ENCODE assay signal across 9 cellular contexts in genomic region chr3:9898467-9899229, GRCh38. TPM values are rescaled to one million over a fixed set of nuclear protein-coding genes. Genes with fewer than 3 reads are reported as not detected.
DNase-seq lines count a peak whose midpoint lies in the region; ATAC-seq, FAIRE-seq and TF ChIP-seq lines count a peak whose summit lies in the region.
"Had no signal": no experiment of that assay in that cellular context is flagged by ENCODE, and none has a peak within 500 bp of the region (broad histone marks: within the 10 kb centered on the region; RNA-seq: fewer than 3 reads in every experiment).

No MANE protein-coding gene starts in this region.

- H3K9me3 ChIP-seq in HCT116 (ENCODE audit: control insufficient read depth in 1 of 2, insufficient read depth in 1 of 2, low read depth in 1 of 2, low read length in 2 of 2) (no peaks in the 10 kb centered on the region), K562 (replicated peaks; ENCODE audit: control insufficient read depth, insufficient read depth, low read depth, low read length) (no peaks in the 10 kb centered on the region)

- H4K20me1 ChIP-seq in HCT116 (ENCODE audit: insufficient read depth) (no peaks in the 10 kb centered on the region), K562 (replicated peaks; ENCODE audit: control insufficient read depth, insufficient read depth, low read length) (no peaks in the 10 kb centered on the region)

- H2AFZ ChIP-seq in HCT116 (ENCODE audit: low read depth, low read length, poor library complexity, severe bottlenecking) (no peak overlapping the region), K562 (ENCODE audit: low read depth, low read length) (peak overlapping the region; percentile 43; the same call in 1 of the 2 replicates)

- H3K4me3 Mint-ChIP-seq in naive B cell, result no peak overlapping the region
- H3K4me3 Mint-ChIP-seq: activated naive CD8-positive, alpha-beta T cell treated with anti-CD3 and anti-CD28 coated beads, Interleukin-2, amount 10 ng/mL, durations not matched to agents 7 days and 5 days had no signal

- CTCF ChIA-PET in HCT116 (lab: Charles Lee), result no interaction called here
- CTCF ChIA-PET in K562 (lab: Yijun Ruan, JAX; ENCODE audit: low intra/inter-chr PET ratio), result no interaction called here

- H3K36me3 ChIP-seq in HCT116 (ENCODE audit: control insufficient read depth in 1 of 2, insufficient read depth in 2 of 2, low read length in 2 of 2) (peaks cover 0 to 3% of the 10 kb centered on the region in 2 experiments; a peak in 2 of 4 replicates), K562 (ENCODE audit: control insufficient read depth, insufficient read depth, low read length) (peaks cover 12% of the 10 kb centered on the region)

- H3K27me3 Mint-ChIP-seq in naive B cell, result peaks cover 0 to 9% (median 0%) of the 10 kb centered on the region in 3 donors
- H3K27me3 Mint-ChIP-seq: activated naive CD8-positive, alpha-beta T cell treated with anti-CD3 and anti-CD28 coated beads, Interleukin-2, amount 10 ng/mL, durations not matched to agents 7 days and 5 days had no signal

- TF ChIP-seq EP300 in K562 (IDR thresholded peaks at IDR 0.05; ENCODE audit: low read length), result no peak

- TF ChIP-seq POLR2A in HCT116 (IDR thresholded peaks at IDR 0.05; ENCODE audit: borderline replicate concordance, extremely low read depth, insufficient read depth, insufficient read length), result no peak
- no peak for TF ChIP-seq POLR2A in K562 (conservative IDR thresholded peaks at IDR 0.05)

- in situ Hi-C loops in K562 (cut with MboI) (no loop called here), KBM-7 (cut with MboI; ENCODE audit: low pct_unique_long_range_greater_than_20kb, low sequenced_read_pairs) (no loop called here)

- DNase-seq in HCT116 (ENCODE audit: low read depth, low spot score), result no peak
- peak in 1 of 4 experiments; percentile 44 for DNase-seq in K562 (ENCODE audit: extremely low read depth in 1 of 4, low spot score in 3 of 4)
- DNase-seq in naive B cell, result no peak
- DNase-seq in KBM-7, result no peak
- DNase-seq in H4 (ENCODE audit: low spot score), result no peak
- DNase-seq in hippocampal formation (lab: John Stamatoyannopoulos, UW), result no peak
- DNase-seq: activated naive CD8-positive, alpha-beta T cell treated with anti-CD3 and anti-CD28 coated beads, Interleukin-2, amount 10 ng/mL, durations not matched to agents 7 days and 5 days had no signal

- H3K9me3 Mint-ChIP-seq in naive B cell, result no peaks in the 10 kb centered on the region
- H3K9me3 Mint-ChIP-seq: activated naive CD8-positive, alpha-beta T cell treated with anti-CD3 and anti-CD28 coated beads, Interleukin-2, amount 10 ng/mL, durations not matched to agents 7 days and 5 days had no signal

- H3K27ac Mint-ChIP-seq in naive B cell, result peak overlapping the region in 5 of 6 donors; percentile 28 to 98 (median 41)
- H3K27ac Mint-ChIP-seq: activated naive CD8-positive, alpha-beta T cell treated with anti-CD3 and anti-CD28 coated beads, Interleukin-2, amount 10 ng/mL, durations not matched to agents 7 days and 5 days had no signal

- TF ChIP-seq CTCF in HCT116 (IDR thresholded peaks at IDR 0.05 in 2 of 3, conservative IDR thresholded peaks at IDR 0.05 in 1 of 3; ENCODE audit: borderline replicate concordance in 1 of 3, insufficient read depth in 1 of 3, low read depth in 2 of 3, low read length in 2 of 3) (no peak), K562 (IDR thresholded peaks at IDR 0.05 in 2 of 3, conservative IDR thresholded peaks at IDR 0.05 in 1 of 3; ENCODE audit: insufficient read depth in 2 of 3, low read depth in 1 of 3, low read length in 3 of 3) (no peak)

- peaks cover 28 to 42% (median 31%) of the 10 kb centered on the region in 3 donors for H3K4me1 Mint-ChIP-seq in naive B cell

- H3K9me2 ChIP-seq in HCT116 (ENCODE audit: insufficient read depth), result no peaks in the 10 kb centered on the region

- intact Hi-C loops in HCT116 (cut with micrococcal nuclease) (no loop called here), K562 (cut with micrococcal nuclease) (no loop called here)

- H3K79me2 ChIP-seq in HCT116 (ENCODE audit: insufficient read depth, low read length), result peaks cover 4% of the 10 kb centered on the region; the same call in 1 of the 2 replicates
- H3K79me2 ChIP-seq in K562 (ENCODE audit: control insufficient read depth, insufficient read depth, low read length), result peaks cover 4% of the 10 kb centered on the region

- BruUV-seq in HCT116 (replicated peaks; lab: Mats Ljungman, UMichigan) (no TSS peak), K562 (replicated peaks; lab: Mats Ljungman, UMichigan) (no TSS peak)

- H3K4me1 ChIP-seq in HCT116 (ENCODE audit: control insufficient read depth in 1 of 2, insufficient read depth in 2 of 2, low read length in 2 of 2) (peaks cover 13 to 42% of the 10 kb centered on the region in 2 experiments; a peak in 3 of 4 replicates), K562 (replicated peaks in 1 of 2; ENCODE audit: control insufficient read depth in 2 of 2, insufficient read depth in 2 of 2, low read length in 2 of 2) (peaks cover 38 to 48% of the 10 kb centered on the region in 2 experiments)

- peaks cover 0 to 6% of the 10 kb centered on the region in 2 donors for H3K36me3 Mint-ChIP-seq in naive B cell

- no peak overlapping the region for H3K4me3 ChIP-seq in HCT116 (replicated peaks in 1 of 2; ENCODE audit: low read depth in 1 of 2, low read length in 2 of 2)
- H3K4me3 ChIP-seq in K562, result no peak overlapping the region

- H3K27ac ChIP-seq in HCT116 (ENCODE audit: low read depth, low read length) (no peak overlapping the region), K562 (ENCODE audit: extremely low read depth, low read depth, low read length) (peak overlapping the region; percentile 74; the same call in 1 of the 3 replicates)

- no peak overlapping the region for H3K9ac ChIP-seq in HCT116 (ENCODE audit: low read length)
- H3K9ac ChIP-seq in K562 (ENCODE audit: insufficient read depth in 1 of 2, low read depth in 2 of 2, low read length in 2 of 2), result peak overlapping the region in 1 of 2 experiments; percentile 38; a peak in 1 of 4 replicates

- 72% methylated on average over 8 of the region's 8 CpGs for WGBS in K562 (ENCODE audit: insufficient coverage, low coverage, missing lambda C conversion rate)

- H3K27me3 ChIP-seq in HCT116 (ENCODE audit: insufficient read depth, low read length) (no peaks in the 10 kb centered on the region), K562 (ENCODE audit: control insufficient read depth in 2 of 2, insufficient read depth in 2 of 2, low read length in 2 of 2) (no peaks in the 10 kb centered on the region)

- POLR2A ChIA-PET in HCT116 (lab: Charles Lee) (interaction anchor here (1.0 to 1.1 kb wide), 2 partner anchors 18 to 19 kb away, joined by 3 read pairs; partner anchors contain the start of genes CIDEC and IL17RC), K562 (lab: Yijun Ruan, JAX) (interaction anchor here (1.0 to 1.7 kb wide), 3 partner anchors 9 to 33 kb away, joined by 3 to 9 read pairs (median 4); no protein-coding TSS in a partner anchor)

- no peak for FAIRE-seq in K562 (lab: Jason Lieb, UNC)
- FAIRE-seq: D721Med, GM12891 had no signal

- ATAC-seq in HCT116, result no peak
- peak; percentile 3; the same call in 2 of the 3 replicates for ATAC-seq in K562
- no peak for ATAC-seq in naive B cell (ENCODE audit: low read depth in 2 of 2)

- H3K4me2 ChIP-seq in HCT116 (ENCODE audit: low read length) (peak overlapping the region; percentile 30; the same call in 1 of the 2 replicates), K562 (ENCODE audit: insufficient read depth, low read length) (no peak overlapping the region; the same call in 1 of the 2 replicates)

- no peak for TF ChIP-seq RAD21 in HCT116 (IDR thresholded peaks at IDR 0.05; ENCODE audit: low read depth)
- no peak for TF ChIP-seq RAD21 in K562 (CRISPR knock-in tag; conservative IDR thresholded peaks at IDR 0.05 in 1 of 2, IDR thresholded peaks at IDR 0.05 in 1 of 2)

- RAD21 ChIA-PET in HCT116 (lab: Charles Lee; ENCODE audit: low non-redundant PET in 1 of 2, low total read pairs in 2 of 2, uncharacterized antibody in 2 of 2, unreplicated experiment in 2 of 2), result no interaction called here

- no peaks in the 10 kb centered on the region for H3K9me1 ChIP-seq in K562 (ENCODE audit: control insufficient read depth, insufficient read depth, low read length)

RNA-seq across cellular contexts. Expression of gene IL17RE, which starts 4.0 kb away (rescaled TPM):
- total RNA-seq in HCT116 (2021; ENCODE audit: unreplicated experiment) (14.3 TPM), K562 (2014; rRNA removed) (0.20 TPM in 1 of 2 replicates, not detected in the other), K562 (2014; rRNA removed; fragmentation: Illumina TruSeq; extraction: Trizol) (0.48 and 0.51 TPM in 2 replicates), K562 (2015; rRNA removed; fragmentation: Illumina TruSeq; extraction: Trizol) (0.26 TPM in 1 of 2 replicates, not detected in the other), K562 (2021) (0.47 and 0.72 TPM in 2 replicates)
- polyA plus RNA-seq in HCT116 (2012), result 12.8 and 12.9 TPM in 2 replicates
- 4.4 and 7.9 TPM in 2 replicates for total RNA-seq in K562 (2011; cell fraction: chromatin; rRNA removed; ENCODE audit: low replicate concordance)
- 2.8 and 5.7 TPM in 2 replicates for total RNA-seq in K562 (2011; cell fraction: nucleolus; rRNA removed)
- 4.6 and 5.8 TPM in 2 replicates for total RNA-seq in K562 (2011; cell fraction: nucleoplasm; rRNA removed)
- polyA plus RNA-seq in K562 (2011; rRNA removed) (1.1 and 1.9 TPM in 2 replicates), K562 (2014; fragmentation: Illumina TruSeq; extraction: Trizol) (0.39 and 0.73 TPM in 2 replicates), K562 (2014; fragmentation: Nextera tagmentation; extraction: Ambion mirVana) (not detected), K562 (2014; rRNA removed) (0.23 and 0.32 TPM in 2 replicates), naive B cell (ENCODE audit: low read depth in 6 of 6) (not detected)
- 0.29 and 1.2 TPM in 2 replicates for polyA plus RNA-seq in K562 (2011; cell fraction: cytosol; rRNA removed)
- polyA plus RNA-seq in K562 (2011; cell fraction: nucleus; rRNA removed), result 3.7 and 5.1 TPM in 2 replicates
- polyA plus RNA-seq in K562 (2012), result 0.46 and 0.91 TPM in 2 replicates
- 0.67 and 1.0 TPM in 2 replicates for polyA minus RNA-seq in K562 (2011; rRNA and poly(A)+ RNA removed)
- polyA minus RNA-seq in K562 (2011; cell fraction: cytosol; rRNA and poly(A)+ RNA removed), result not detected in 2 replicates
- 0.67 and 1.7 TPM in 2 replicates for polyA minus RNA-seq in K562 (2011; cell fraction: nucleus; rRNA and poly(A)+ RNA removed)
- total RNA-seq in H4 (2014; rRNA removed; shearing (Covaris generic)), result not detected in 2 replicates

RNA-seq across cellular contexts. Expression of gene JAGN1, which starts 8.2 kb away (rescaled TPM):
- total RNA-seq in HCT116 (2021; ENCODE audit: unreplicated experiment) (33.4 TPM), K562 (2014; rRNA removed) (38.9 and 41.1 TPM in 2 replicates), K562 (2014; rRNA removed; fragmentation: Illumina TruSeq; extraction: Trizol) (40.3 and 42.4 TPM in 2 replicates), K562 (2015; rRNA removed; fragmentation: Illumina TruSeq; extraction: Trizol) (31.1 and 33.9 TPM in 2 replicates), K562 (2021) (57.2 and 58.8 TPM in 2 replicates)
- polyA plus RNA-seq in HCT116 (2012), result 35.8 and 40.4 TPM in 2 replicates
- total RNA-seq in K562 (2011; cell fraction: chromatin; rRNA removed; ENCODE audit: low replicate concordance), result 61.7 and 101 TPM in 2 replicates
- 84.5 and 103 TPM in 2 replicates for total RNA-seq in K562 (2011; cell fraction: nucleolus; rRNA removed)
- total RNA-seq in K562 (2011; cell fraction: nucleoplasm; rRNA removed), result 97.8 and 112 TPM in 2 replicates
- polyA plus RNA-seq in K562 (2011; rRNA removed) (66.3 and 77.8 TPM in 2 replicates), K562 (2014; fragmentation: Illumina TruSeq; extraction: Trizol) (52.3 and 62.6 TPM in 2 replicates), K562 (2014; fragmentation: Nextera tagmentation; extraction: Ambion mirVana) (10 to 100 TPM; 31.6 to 33.3 TPM), K562 (2014; rRNA removed) (49.8 and 54.6 TPM in 2 replicates), naive B cell (ENCODE audit: low read depth in 6 of 6) (10 to 100 TPM; 53.2 to 70.4 (median 59.7) TPM)
- polyA plus RNA-seq in K562 (2011; cell fraction: cytosol; rRNA removed), result 70.4 and 88.4 TPM in 2 replicates
- 37.0 and 45.1 TPM in 2 replicates for polyA plus RNA-seq in K562 (2011; cell fraction: nucleus; rRNA removed)
- polyA plus RNA-seq in K562 (2012), result 56.0 and 64.7 TPM in 2 replicates
- polyA minus RNA-seq in K562 (2011; rRNA and poly(A)+ RNA removed), result 58.7 and 70.5 TPM in 2 replicates
- 27.5 and 42.9 TPM in 2 replicates for polyA minus RNA-seq in K562 (2011; cell fraction: cytosol; rRNA and poly(A)+ RNA removed)
- 16.8 and 25.8 TPM in 2 replicates for polyA minus RNA-seq in K562 (2011; cell fraction: nucleus; rRNA and poly(A)+ RNA removed)
- total RNA-seq in H4 (2014; rRNA removed; shearing (Covaris generic)), result 35.7 and 46.1 TPM in 2 replicates

RNA-seq across cellular contexts. Expression of gene IL17RC, which starts 18.2 kb away (rescaled TPM):
- total RNA-seq in HCT116 (2021; ENCODE audit: unreplicated experiment) (17.6 TPM), K562 (2014; rRNA removed) (11.4 and 14.0 TPM in 2 replicates), K562 (2014; rRNA removed; fragmentation: Illumina TruSeq; extraction: Trizol) (2.8 and 3.5 TPM in 2 replicates), K562 (2015; rRNA removed; fragmentation: Illumina TruSeq; extraction: Trizol) (5.4 and 6.9 TPM in 2 replicates), K562 (2021) (11.4 and 12.3 TPM in 2 replicates)
- polyA plus RNA-seq in HCT116 (2012), result 12.5 and 14.5 TPM in 2 replicates
- total RNA-seq in K562 (2011; cell fraction: chromatin; rRNA removed; ENCODE audit: low replicate concordance), result 37.1 and 87.7 TPM in 2 replicates
- total RNA-seq in K562 (2011; cell fraction: nucleolus; rRNA removed), result 57.7 and 63.0 TPM in 2 replicates
- total RNA-seq in K562 (2011; cell fraction: nucleoplasm; rRNA removed), result 31.0 and 37.3 TPM in 2 replicates
- polyA plus RNA-seq in K562 (2011; rRNA removed) (7.3 and 12.5 TPM in 2 replicates), K562 (2014; fragmentation: Illumina TruSeq; extraction: Trizol) (6.3 and 11.5 TPM in 2 replicates), K562 (2014; fragmentation: Nextera tagmentation; extraction: Ambion mirVana) (under 1 TPM in 1 of 2 experiments, not detected in 1; 0.15 TPM), K562 (2014; rRNA removed) (7.5 and 7.7 TPM in 2 replicates), naive B cell (ENCODE audit: low read depth in 6 of 6) (1 to 10 TPM; 3.9 to 9.1 (median 7.6) TPM)
- 9.8 and 14.3 TPM in 2 replicates for polyA plus RNA-seq in K562 (2011; cell fraction: cytosol; rRNA removed)
- 49.8 and 57.1 TPM in 2 replicates for polyA plus RNA-seq in K562 (2011; cell fraction: nucleus; rRNA removed)
- polyA plus RNA-seq in K562 (2012), result 7.2 and 18.0 TPM in 2 replicates
- polyA minus RNA-seq in K562 (2011; rRNA and poly(A)+ RNA removed), result 5.9 and 7.6 TPM in 2 replicates
- 9.4 and 11.3 TPM in 2 replicates for polyA minus RNA-seq in K562 (2011; cell fraction: cytosol; rRNA and poly(A)+ RNA removed)
- 16.4 and 29.1 TPM in 2 replicates for polyA minus RNA-seq in K562 (2011; cell fraction: nucleus; rRNA and poly(A)+ RNA removed)
- total RNA-seq in H4 (2014; rRNA removed; shearing (Covaris generic)), result 23.0 and 32.4 TPM in 2 replicates

RNA-seq across cellular contexts. Expression of gene CIDEC, which starts 18.6 kb away (rescaled TPM):
- total RNA-seq in HCT116 (2021; ENCODE audit: unreplicated experiment) (not detected), K562 (2014; rRNA removed) (not detected in 2 replicates), K562 (2014; rRNA removed; fragmentation: Illumina TruSeq; extraction: Trizol) (not detected in 2 replicates), K562 (2015; rRNA removed; fragmentation: Illumina TruSeq; extraction: Trizol) (not detected in 2 replicates), K562 (2021) (not detected in 2 replicates)
- polyA plus RNA-seq in HCT116 (2012), result 0.07 and 0.09 TPM in 2 replicates
- total RNA-seq in K562 (2011; cell fraction: chromatin; rRNA removed; ENCODE audit: low replicate concordance), result not detected in 2 replicates
- not detected in 2 replicates for total RNA-seq in K562 (2011; cell fraction: nucleolus; rRNA removed)
- total RNA-seq in K562 (2011; cell fraction: nucleoplasm; rRNA removed), result not detected in 2 replicates
- polyA plus RNA-seq in K562 (2011; rRNA removed) (not detected in 2 replicates), K562 (2014; fragmentation: Illumina TruSeq; extraction: Trizol) (not detected in 2 replicates), K562 (2014; fragmentation: Nextera tagmentation; extraction: Ambion mirVana) (not detected), K562 (2014; rRNA removed) (not detected in 2 replicates), naive B cell (ENCODE audit: low read depth in 6 of 6) (under 1 TPM in 1 of 6 donors, not detected in 5; 0.36 TPM)
- 0.09 and 0.39 TPM in 2 replicates for polyA plus RNA-seq in K562 (2011; cell fraction: cytosol; rRNA removed)
- not detected in 2 replicates for polyA plus RNA-seq in K562 (2011; cell fraction: nucleus; rRNA removed)
- not detected in 2 replicates for polyA plus RNA-seq in K562 (2012)
- not detected in 2 replicates for polyA minus RNA-seq in K562 (2011; rRNA and poly(A)+ RNA removed)
- not detected in 2 replicates for polyA minus RNA-seq in K562 (2011; cell fraction: cytosol; rRNA and poly(A)+ RNA removed)
- polyA minus RNA-seq in K562 (2011; cell fraction: nucleus; rRNA and poly(A)+ RNA removed), result not detected in 2 replicates
- not detected in 2 replicates for total RNA-seq in H4 (2014; rRNA removed; shearing (Covaris generic))
- total RNA-seq: activated naive CD8-positive, alpha-beta T cell treated with anti-CD3 and anti-CD28 coated beads, Interleukin-2, amount 10 ng/mL, durations not matched to agents 7 days and 5 days had no signal

RNA-seq across cellular contexts. Expression of gene CRELD1, which starts 35.0 kb away (rescaled TPM):
- total RNA-seq in HCT116 (2021; ENCODE audit: unreplicated experiment), result 18.7 TPM
- polyA plus RNA-seq in HCT116 (2012), result 29.4 and 31.8 TPM in 2 replicates
- 163 and 258 TPM in 2 replicates for total RNA-seq in K562 (2011; cell fraction: chromatin; rRNA removed; ENCODE audit: low replicate concordance)
- 156 and 166 TPM in 2 replicates for total RNA-seq in K562 (2011; cell fraction: nucleolus; rRNA removed)
- 187 and 194 TPM in 2 replicates for total RNA-seq in K562 (2011; cell fraction: nucleoplasm; rRNA removed)
- total RNA-seq in K562 (2014; rRNA removed), result 17.2 and 17.7 TPM in 2 replicates
- total RNA-seq in K562 (2014; rRNA removed; fragmentation: Illumina TruSeq; extraction: Trizol), result 6.1 and 10.2 TPM in 2 replicates
- total RNA-seq in K562 (2015; rRNA removed; fragmentation: Illumina TruSeq; extraction: Trizol), result 11.4 and 14.4 TPM in 2 replicates
- total RNA-seq in K562 (2021), result 16.7 and 17.3 TPM in 2 replicates
- 25.8 and 47.7 TPM in 2 replicates for polyA plus RNA-seq in K562 (2011; rRNA removed)
- polyA plus RNA-seq in K562 (2011; cell fraction: cytosol; rRNA removed), result 28.0 and 36.5 TPM in 2 replicates
- polyA plus RNA-seq in K562 (2011; cell fraction: nucleus; rRNA removed), result 214 and 337 TPM in 2 replicates
- polyA plus RNA-seq in K562 (2012), result 17.4 and 29.8 TPM in 2 replicates
- polyA plus RNA-seq in K562 (2014; fragmentation: Illumina TruSeq; extraction: Trizol), result 15.4 and 16.5 TPM in 2 replicates
- 1 to 10 TPM; 3.3 to 5.6 TPM for polyA plus RNA-seq in K562 (2014; fragmentation: Nextera tagmentation; extraction: Ambion mirVana)
- 24.5 and 30.1 TPM in 2 replicates for polyA plus RNA-seq in K562 (2014; rRNA removed)
- polyA minus RNA-seq in K562 (2011; rRNA and poly(A)+ RNA removed), result 12.7 and 14.5 TPM in 2 replicates
- polyA minus RNA-seq in K562 (2011; cell fraction: cytosol; rRNA and poly(A)+ RNA removed), result 9.6 and 10.3 TPM in 2 replicates
- polyA minus RNA-seq in K562 (2011; cell fraction: nucleus; rRNA and poly(A)+ RNA removed), result 21.4 and 35.1 TPM in 2 replicates
- polyA plus RNA-seq in naive B cell (ENCODE audit: low read depth in 6 of 6), result 10 to 100 TPM; 16.5 to 60.6 (median 27.5) TPM
- total RNA-seq in H4 (2014; rRNA removed; shearing (Covaris generic)), result 7.4 and 8.7 TPM in 2 replicates

Comparison
In these comparisons a context has a peak if more than half of its experiments do, and no peak if none do; other contexts are left out.
1. Of the 22 proteins assayed by ChIP-seq in both K562 and HCT116: peak only in K562: CEBPB, ZBTB33 and ZFX; only in HCT116: none; in both: none; in neither: 18; mixed calls (peak in some experiments, not most) for 1.